Comparison of ENCODE assay signal across 8 cellular contexts in genomic region chr1:156052862-156053769, GRCh38.
DNase-seq lines count a peak whose midpoint lies in the region; ATAC-seq and TF ChIP-seq lines count a peak whose summit lies in the region.

No MANE protein-coding gene starts in this region.

- TF ChIP-seq CTCF in AG09309 (IDR thresholded peaks at IDR 0.05; ENCODE audit: control insufficient read depth, insufficient read depth, low read depth, low read length, missing control alignments), result peak; percentile 37

- ATAC-seq in GM19455 (IDR thresholded peaks at IDR 0.05; ENCODE audit: unreplicated experiment), result no peak

- peak overlapping the region; percentile 70 for H3K27ac ChIP-seq in caudate nucleus (ENCODE audit: low read depth, low read length)

- DNase-seq in AG09309 (ENCODE audit: low read depth) (no peak), GM19240 (ENCODE audit: insufficient read length, low spot score) (peak; percentile 61), NCI-H2196 (lab: John Stamatoyannopoulos, UW; ENCODE audit: unreplicated experiment) (peak; percentile 60), caudate nucleus (lab: John Stamatoyannopoulos, UW) (peak in 48 of 61 donors; percentile 9 to 78 (median 52)), kidney glomerular epithelial cell (lab: John Stamatoyannopoulos, UW) (peak; percentile 22)
- peak; percentile 39 for DNase-seq in activated CD4-positive, CD25-positive, alpha-beta regulatory T cell treated with anti-CD3 and anti-CD28 coated beads, Interleukin-2, amount 50 U/mL, for 16 hours (ENCODE audit: low read depth, low spot score)
- DNase-seq in stimulated activated CD4-positive, alpha-beta T cell treated with anti-CD3 and anti-CD28 coated beads, Interleukin-15, amount 100 ng/mL, for 48 hours (ENCODE audit: low read depth in 2 of 2), result peak; percentile 27 to 58

- peak overlapping the region; percentile 96 for H3K4me3 ChIP-seq in AG09309 (ENCODE audit: control insufficient read depth, low read depth, low read length)
